In genomic region chr20:50071039-50071888, GRCh38 we compare ENCODE assay signal across 8 cellular contexts. TPM values are rescaled to one million over a fixed set of nuclear protein-coding genes. Genes with fewer than 3 reads are reported as not detected.
DNase-seq lines count a peak whose midpoint lies in the region; ATAC-seq, FAIRE-seq and TF ChIP-seq lines count a peak whose summit lies in the region.

No MANE protein-coding gene starts in this region.

- in situ Hi-C loops in T47D (cut with HindIII; ENCODE audit: low pct_unique_long_range_greater_than_20kb, low sequenced_read_pairs) = no loop called here

- TF ChIP-seq CTCF in VCaP (conservative IDR thresholded peaks at IDR 0.05) = peak; percentile 100

- no peak for TF ChIP-seq POLR2A in GM12892 (IDR thresholded peaks at IDR 0.05; ENCODE audit: low read depth, low read length)

- H3K27ac ChIP-seq in VCaP = peak overlapping the region; percentile 62; the same call in 1 of the 2 replicates

- peak; percentile 44 for FAIRE-seq in GM12892 (lab: Jason Lieb, UNC)

- peak; percentile 97 for DNase-seq in GM12892 (ENCODE audit: insufficient read length)
- DNase-seq in NCI-H2196 (lab: John Stamatoyannopoulos, UW; ENCODE audit: unreplicated experiment) = peak; percentile 95
- DNase-seq in T47D (ENCODE audit: low read depth in 1 of 2, low spot score in 1 of 2) = peak; percentile 90 to 92
- DNase-seq in iris pigment epithelial cell (ENCODE audit: low read depth) = peak; percentile 60
- DNase-seq in stimulated activated CD4-positive, alpha-beta T cell treated with anti-CD3 and anti-CD28 coated beads, Interleukin-12 subunit alpha, Interleukin-12 subunit beta, amount 100 ng/mL, for 4 hours = peak; percentile 96

- peak; percentile 80 for ATAC-seq in HG03108 (IDR thresholded peaks at IDR 0.05; ENCODE audit: unreplicated experiment)
- ATAC-seq in GM19455 (IDR thresholded peaks at IDR 0.05; ENCODE audit: unreplicated experiment) = no peak

RNA-seq across cellular contexts. Expression of gene UBE2V1, which starts 41.7 kb away (rescaled TPM):
- 120 TPM for polyA plus RNA-seq in GM12892 (2012; ENCODE audit: missing spikeins)
